ENCODE assay signal across 16 cellular contexts in genomic region chr9:93815135-93815534, GRCh38.
"Had no signal": no experiment of that assay in that cellular context is flagged by ENCODE, and none has a peak within 500 bp of the region (broad histone marks: within the 10 kb centered on the region; RNA-seq: fewer than 3 reads in every experiment).

No MANE protein-coding gene starts in this region.

- H3K9me3 Mint-ChIP-seq: activated naive CD4-positive, alpha-beta T cell treated with anti-CD3 and anti-CD28 coated beads, Interleukin-2, amount 50 U/mL, for 24 hours; central memory CD8-positive, alpha-beta T cell; nephron had no signal

- H3K4me3 ChIP-seq: ascending aorta, colonic mucosa, gastrocnemius medialis, heart left ventricle, left lung had no signal

- DNase-seq: activated CD4-positive, alpha-beta T cell treated with anti-CD3 and anti-CD28 coated beads, Interleukin-2, amount 50 U/mL, for 1 hour; activated CD4-positive, CD25-positive, alpha-beta regulatory T cell; activated CD8-positive, alpha-beta memory T cell treated with anti-CD3 and anti-CD28 coated beads for 24 hours; activated CD8-positive, alpha-beta memory T cell treated with anti-CD3 and anti-CD28 coated beads, Interleukin-2, amount 50 U/mL, for 48 hours; activated gamma-delta T cell; colonic mucosa; gastrocnemius medialis; heart left ventricle; mammary epithelial cell; midbrain; stimulated activated naive CD4-positive, alpha-beta T cell had no signal

- H3K27me3 ChIP-seq: ascending aorta, colonic mucosa had no signal

- H3K9me3 ChIP-seq: ascending aorta, colonic mucosa, gastrocnemius medialis, left lung had no signal

- H3K4me3 Mint-ChIP-seq: activated naive CD4-positive, alpha-beta T cell treated with anti-CD3 and anti-CD28 coated beads, Interleukin-2, amount 50 U/mL, for 24 hours; central memory CD8-positive, alpha-beta T cell; nephron had no signal

- H3K4me1 ChIP-seq: ascending aorta, colonic mucosa, gastrocnemius medialis, heart left ventricle, left lung had no signal

- H3K27ac ChIP-seq: ascending aorta, colonic mucosa, gastrocnemius medialis, heart left ventricle, left lung had no signal

- H3K27ac Mint-ChIP-seq: activated naive CD4-positive, alpha-beta T cell treated with anti-CD3 and anti-CD28 coated beads, Interleukin-2, amount 50 U/mL, for 24 hours; nephron had no signal

- H3K36me3 ChIP-seq: ascending aorta, colonic mucosa, gastrocnemius medialis, heart left ventricle, left lung had no signal

- ATAC-seq: gastrocnemius medialis, left lung had no signal

- H3K4me1 Mint-ChIP-seq: activated naive CD4-positive, alpha-beta T cell treated with anti-CD3 and anti-CD28 coated beads, Interleukin-2, amount 50 U/mL, for 24 hours; central memory CD8-positive, alpha-beta T cell had no signal

- H3K36me3 Mint-ChIP-seq: activated naive CD4-positive, alpha-beta T cell treated with anti-CD3 and anti-CD28 coated beads, Interleukin-2, amount 50 U/mL, for 24 hours had no signal
